ENCODE assay signal across 10 cellular contexts in the genomic region with DNA sequence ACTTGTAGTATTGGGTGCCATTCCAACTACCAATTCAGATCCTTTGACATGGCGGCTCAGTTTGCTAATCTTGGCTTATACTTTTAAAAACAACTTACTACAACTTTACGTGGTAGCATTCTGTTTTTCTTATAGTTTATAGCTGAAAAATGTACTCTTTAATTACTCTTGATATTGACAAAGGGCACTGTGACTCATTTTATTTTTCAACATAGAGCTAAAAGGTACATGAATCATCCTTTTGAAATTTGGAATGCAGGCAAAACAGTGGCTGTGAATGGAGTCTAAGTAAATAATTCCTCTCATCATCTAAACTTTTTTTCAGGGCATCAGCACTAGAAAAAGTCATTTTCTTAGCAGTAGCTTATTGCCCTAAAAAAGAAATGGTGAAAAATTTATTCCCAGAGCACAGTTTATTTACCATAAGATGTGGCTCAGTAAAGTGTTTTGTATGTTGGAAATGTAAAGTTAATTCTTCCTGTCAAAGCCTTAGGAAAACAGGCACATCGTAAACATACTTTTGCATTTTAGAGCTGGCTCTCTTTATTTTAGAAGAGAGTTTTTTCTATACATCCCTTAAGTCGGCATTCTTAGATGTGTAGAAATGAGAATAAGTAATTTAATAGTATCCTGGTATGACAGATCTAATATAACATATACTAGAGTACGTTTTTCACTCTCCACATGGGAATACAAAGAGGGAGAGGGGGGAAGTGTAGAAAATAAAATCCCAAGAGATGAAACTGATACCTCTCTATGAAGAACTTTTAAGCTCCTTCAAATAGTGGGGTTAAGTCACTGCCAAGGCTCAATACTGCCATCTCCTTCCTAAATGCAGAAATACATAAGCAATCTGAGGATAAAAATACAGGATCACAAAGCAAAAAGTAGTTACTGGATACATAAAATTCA. TPM values are rescaled to one million over a fixed set of nuclear protein-coding genes. Genes with fewer than 3 reads are reported as not detected.
DNase-seq lines count a peak whose midpoint lies in the region; ATAC-seq, FAIRE-seq and TF ChIP-seq lines count a peak whose summit lies in the region.
"Had no signal": no experiment of that assay in that cellular context is flagged by ENCODE, and none has a peak within 500 bp of the region (broad histone marks: within the 10 kb centered on the region; RNA-seq: fewer than 3 reads in every experiment).

No MANE protein-coding gene starts in this region.

- H3K4me3 ChIP-seq in A549 = no peak overlapping the region; the same call in 2 of the 3 replicates
- peak overlapping the region; percentile 37 for H3K4me3 ChIP-seq in PC-3 (ENCODE audit: low read length)
- no peak overlapping the region for H3K4me3 ChIP-seq in fibroblast of mammary gland (ENCODE audit: control insufficient read depth, low read depth, low read length)
- no peak overlapping the region for H3K4me3 ChIP-seq in esophagus muscularis mucosa

- TF ChIP-seq CTCF in A549 (IDR thresholded peaks at IDR 0.05) (peak; percentile 65), PC-3 (conservative IDR thresholded peaks at IDR 0.05; ENCODE audit: low read depth, low read length) (peak; percentile 84), fibroblast of mammary gland (conservative IDR thresholded peaks at IDR 0.05; ENCODE audit: control insufficient read depth, insufficient read depth, low read depth, low read length) (peak; percentile 88), esophagus muscularis mucosa (IDR thresholded peaks at IDR 0.05) (no peak)

- no peaks in the 10 kb centered on the region for H3K27me3 ChIP-seq in PC-3 (ENCODE audit: low read length)
- H3K27me3 ChIP-seq in esophagus muscularis mucosa = no peaks in the 10 kb centered on the region

- TF ChIP-seq POLR2A in A549 (IDR thresholded peaks at IDR 0.05; ENCODE audit: low read length) (no peak), esophagus muscularis mucosa (IDR thresholded peaks at IDR 0.05; ENCODE audit: low read depth) (no peak)

- H3K9me3 Mint-ChIP-seq in stimulated activated effector memory CD8-positive, alpha-beta T cell treated with anti-CD3 and anti-CD28 coated beads, Interleukin-12 subunit alpha, Interleukin-12 subunit beta, amount 100 ng/mL, for 72 hours = peaks cover 5% of the 10 kb centered on the region

- no peaks in the 10 kb centered on the region for H3K9me2 ChIP-seq in PC-3 (replicated peaks; ENCODE audit: low read length)

- peaks cover 4% of the 10 kb centered on the region for H3F3A ChIP-seq in PC-3 (ENCODE audit: low read length, unreplicated experiment)

- DNase-seq in A549 (ENCODE audit: low read depth in 1 of 2, low spot score in 1 of 2) (peak; percentile 40 to 74), HCEC 1CT (peak; percentile 84), PC-3 (peak; percentile 95), fibroblast of mammary gland (ENCODE audit: low read depth) (peak; percentile 84), COLO668 (lab: John Stamatoyannopoulos, UW; ENCODE audit: unreplicated experiment) (no peak), esophagus muscularis mucosa (ENCODE audit: extremely low spot score) (no peak)
- DNase-seq in stimulated activated effector memory CD8-positive, alpha-beta T cell treated with anti-CD3 and anti-CD28 coated beads, Interleukin-12 subunit alpha, Interleukin-12 subunit beta, amount 100 ng/mL, for 72 hours (ENCODE audit: low spot score in 2 of 2) = no peak
- DNase-seq: activated CD4-positive, CD25-positive, alpha-beta regulatory T cell; DND-41 had no signal

- ATAC-seq in A549 = peak; percentile 71 to 84
- peak; percentile 61 for ATAC-seq in PC-3
- no peak for ATAC-seq in stimulated activated effector memory CD8-positive, alpha-beta T cell treated with anti-CD3 and anti-CD28 coated beads, Interleukin-12 subunit alpha, Interleukin-12 subunit beta, amount 100 ng/mL, for 72 hours
- no peak for ATAC-seq in HG02981 (IDR thresholded peaks at IDR 0.05; ENCODE audit: unreplicated experiment)

- no peaks in the 10 kb centered on the region for H3K4me1 Mint-ChIP-seq in stimulated activated effector memory CD8-positive, alpha-beta T cell treated with anti-CD3 and anti-CD28 coated beads, Interleukin-12 subunit alpha, Interleukin-12 subunit beta, amount 100 ng/mL, for 72 hours

- H3K9ac ChIP-seq in PC-3 (ENCODE audit: low read length) = peak overlapping the region; percentile 65

- H3K9me3 ChIP-seq in A549 = 0 out of 3 replicates have a peak, but pooled peaks cover 8% of the 10 kb centered on the region
- no peaks in the 10 kb centered on the region for H3K9me3 ChIP-seq in PC-3 (ENCODE audit: low read length)
- no peaks in the 10 kb centered on the region for H3K9me3 ChIP-seq in esophagus muscularis mucosa

- 7% methylated on average over 5 of the region's 5 CpGs for WGBS in A549 (ENCODE audit: missing lambda C conversion rate)
- 76% methylated on average over 5 of the region's 5 CpGs for WGBS in esophagus muscularis mucosa

- H3K4me1 ChIP-seq in A549 = peaks cover 21% of the 10 kb centered on the region; the same call in 2 of the 3 replicates
- peaks cover 57% of the 10 kb centered on the region for H3K4me1 ChIP-seq in PC-3 (ENCODE audit: insufficient read depth, low read length)
- H3K4me1 ChIP-seq in esophagus muscularis mucosa = no peaks in the 10 kb centered on the region

- H3K27ac ChIP-seq in A549 (peak overlapping the region; percentile 20 to 42; a peak in 1 of 6 replicates), PC-3 (ENCODE audit: low read length) (peak overlapping the region; percentile 88), esophagus muscularis mucosa (replicated peaks in 1 of 4) (no peak overlapping the region)

- H3K36me3 ChIP-seq in PC-3 (ENCODE audit: low read depth, low read length) = no peaks in the 10 kb centered on the region
- no peaks in the 10 kb centered on the region for H3K36me3 ChIP-seq in esophagus muscularis mucosa

- TF ChIP-seq EP300 in A549 (IDR thresholded peaks at IDR 0.05) (no peak), esophagus muscularis mucosa (IDR thresholded peaks at IDR 0.05) (no peak)

- intact Hi-C loops in PC-3 (cut with micrococcal nuclease) = loop anchor here (1.0 to 2.0 kb wide), 11 partner anchors 32 to 469 kb away; no protein-coding TSS in a partner anchor
- intact Hi-C loops in esophagus muscularis mucosa (cut with DNase I) = no loop called here

- H3K4me2 ChIP-seq in A549 = peak overlapping the region; percentile 63
- peak overlapping the region; percentile 71 for H3K4me2 ChIP-seq in PC-3 (ENCODE audit: low read length)

- POLR2A ChIA-PET in A549 (lab: Yijun Ruan, JAX) = interaction anchor here (1.0 kb wide), 1 partner anchor 80 kb away, joined by 4 read pairs; the partner anchor contains the start of gene MIPOL1
- POLR2A ChIA-PET in PC-3 (lab: Charles Lee; ENCODE audit: unreplicated experiment) = interaction anchor here (0.6 to 1.1 kb wide), 6 partner anchors 164 to 1144 kb away, joined by 3 to 5 read pairs (median 4); partner anchors contain the start of gene PAX9

- H3K27ac Mint-ChIP-seq in stimulated activated effector memory CD8-positive, alpha-beta T cell treated with anti-CD3 and anti-CD28 coated beads, Interleukin-12 subunit alpha, Interleukin-12 subunit beta, amount 100 ng/mL, for 72 hours = no peak overlapping the region

- H3K36me3 Mint-ChIP-seq in stimulated activated effector memory CD8-positive, alpha-beta T cell treated with anti-CD3 and anti-CD28 coated beads, Interleukin-12 subunit alpha, Interleukin-12 subunit beta, amount 100 ng/mL, for 72 hours = no peaks in the 10 kb centered on the region

- peak; percentile 76 to 81 for TF ChIP-seq RAD21 in A549 (conservative IDR thresholded peaks at IDR 0.05 in 1 of 2, IDR thresholded peaks at IDR 0.05 in 1 of 2)

- no peaks in the 10 kb centered on the region for H3K79me2 ChIP-seq in PC-3 (ENCODE audit: low read length)

- FAIRE-seq in A549 (lab: Jason Lieb, UNC) = peak; percentile 93

- H3K4me3 Mint-ChIP-seq in stimulated activated effector memory CD8-positive, alpha-beta T cell treated with anti-CD3 and anti-CD28 coated beads, Interleukin-12 subunit alpha, Interleukin-12 subunit beta, amount 100 ng/mL, for 72 hours = no peak overlapping the region

- no peak overlapping the region for H2AFZ ChIP-seq in PC-3 (ENCODE audit: low read length)

- no TSS peak for BruUV-seq in PC-3 (replicated peaks; lab: Mats Ljungman, UMichigan)

- no peaks in the 10 kb centered on the region for H4K20me1 ChIP-seq in PC-3 (ENCODE audit: low read length)

- CTCF ChIA-PET in A549 (lab: Yijun Ruan, JAX) = interaction anchor here (0.5 to 5.4 kb wide), 24 partner anchors 8 to 1296 kb away, joined by 3 to 43 read pairs (median 4); partner anchors contain the start of gene PAX9
- CTCF ChIA-PET in PC-3 (lab: Charles Lee) = interaction anchor here (0.6 to 2.4 kb wide), 27 partner anchors 12 to 564 kb away, joined by 3 to 29 read pairs (median 5); partner anchors contain the start of gene PAX9

TF ChIP-seq in A549, 52 proteins besides CTCF, POLR2A, EP300 and RAD21 (continues in another document):
- no peak for TF ChIP-seq RFX5 (IDR thresholded peaks at IDR 0.05)
- TF ChIP-seq KDM1A (IDR thresholded peaks at IDR 0.05; ENCODE audit: low read depth) = no peak
- TF ChIP-seq ELK1 (IDR thresholded peaks at IDR 0.05; ENCODE audit: low read depth, low read length) = no peak
- no peak for TF ChIP-seq HEYL (CRISPR knock-in tag; IDR thresholded peaks at IDR 0.05)
- TF ChIP-seq MYC (IDR thresholded peaks at IDR 0.05; ENCODE audit: borderline replicate concordance, low read length) = no peak
- no peak for TF ChIP-seq CBX8 (IDR thresholded peaks at IDR 0.05)
- no peak for TF ChIP-seq TP53 (CRISPR knock-in tag; IDR thresholded peaks at IDR 0.05)

RNA-seq across cellular contexts. Expression of gene SLC25A21, which starts 55.2 kb away (rescaled TPM):
- polyA plus RNA-seq in A549 (2011; rRNA removed) (1.3 and 1.4 TPM in 2 replicates), A549 (2017; fragmentation: RNase III; extraction: RNeasy Plus Mini Kit Qiagen cat#74134 plus additional on column Dnase treatment) (0.57 to 0.89 TPM (median 0.68 TPM) in 3 replicates)
- polyA plus RNA-seq in A549 (2012; cell fraction: cytosol; rRNA removed) = 0.18 and 0.19 TPM in 2 replicates
- polyA plus RNA-seq in A549 (2012; cell fraction: nucleus; rRNA removed) = 0.12 and 0.22 TPM in 2 replicates
- 0.34 and 0.58 TPM in 2 replicates for polyA minus RNA-seq in A549 (2011; rRNA and poly(A)+ RNA removed)
- total RNA-seq in PC-3 (2014; rRNA removed) (0.87 and 1.0 TPM in 2 replicates), esophagus muscularis mucosa (1 to 10 TPM in 3 of 4 donors, under 1 TPM in 1; 0.39 to 3.3 (median 1.2) TPM)

Comparison
In these comparisons a context has a peak if more than half of its experiments do, and no peak if none do; other contexts are left out.
1. ATAC-seq: peak in A549 (2 of 2) and PC-3 (single experiment); none in stimulated activated effector memory CD8-positive, alpha-beta T cell treated with anti-CD3 and anti-CD28 coated beads, Interleukin-12 subunit alpha, Interleukin-12 subunit beta, amount 100 ng/mL, for 72 hours (single experiment) and HG02981 (single experiment).
2. DNase-seq: peak in A549 (2 of 2), HCEC 1CT (single experiment), PC-3 (single experiment) and fibroblast of mammary gland (single experiment); none in COLO668 (single experiment), esophagus muscularis mucosa (single experiment) and stimulated activated effector memory CD8-positive, alpha-beta T cell treated with anti-CD3 and anti-CD28 coated beads, Interleukin-12 subunit alpha, Interleukin-12 subunit beta, amount 100 ng/mL, for 72 hours (0 of 2).
3. H3K27ac ChIP-seq: peak in A549 (2 of 2) and PC-3 (single experiment); none in esophagus muscularis mucosa (0 of 4).
4. CTCF ChIP-seq: peak in A549 (single experiment), PC-3 (single experiment) and fibroblast of mammary gland (single experiment); none in esophagus muscularis mucosa (0 of 3).